Comparison of ENCODE assay signal across 8 cellular contexts in genomic region chr16:85555549-85556455, GRCh38. TPM values are rescaled to one million over a fixed set of nuclear protein-coding genes. Genes with fewer than 3 reads are reported as not detected.
DNase-seq lines count a peak whose midpoint lies in the region; ATAC-seq and TF ChIP-seq lines count a peak whose summit lies in the region.

No MANE protein-coding gene starts in this region.

- peaks cover 47% of the 10 kb centered on the region for H3K4me1 Mint-ChIP-seq in activated T-cell treated with anti-CD3 and anti-CD28 coated beads, Interleukin-2, amount 50 U/mL, for 4 hours (ENCODE audit: low read depth)

- H3K9ac ChIP-seq in rectal smooth muscle tissue (ENCODE audit: low read length), result peak overlapping the region; percentile 62

- H3K36me3 ChIP-seq in GM06990 (ENCODE audit: control insufficient read depth, insufficient read depth, low read length) (no peaks in the 10 kb centered on the region), rectal smooth muscle tissue (ENCODE audit: control insufficient read depth, insufficient read depth, low read length) (no peaks in the 10 kb centered on the region)

- ATAC-seq in activated T-cell treated with anti-CD3 and anti-CD28 coated beads, Interleukin-2, amount 50 U/mL, for 4 hours, result no peak
- ATAC-seq in Right ventricle myocardium superior (ENCODE audit: poor library complexity) (no peak), HG02571 (IDR thresholded peaks at IDR 0.05; ENCODE audit: unreplicated experiment) (no peak), GM18868 (IDR thresholded peaks at IDR 0.05; ENCODE audit: unreplicated experiment) (no peak)

- intact Hi-C loops in Right ventricle myocardium superior (cut with DNase I), result no loop called here

- no peaks in the 10 kb centered on the region for H3K27me3 ChIP-seq in GM06990 (replicated peaks; ENCODE audit: control insufficient read depth, insufficient read depth, low read length)
- H3K27me3 ChIP-seq in rectal smooth muscle tissue (ENCODE audit: control insufficient read depth, insufficient read depth, low read length), result no peaks in the 10 kb centered on the region

- DNase-seq in 8988T (peak; percentile 76), GM06990 (ENCODE audit: extremely low read depth, insufficient read length) (peak; percentile 64), NCI-H2196 (lab: John Stamatoyannopoulos, UW; ENCODE audit: unreplicated experiment) (peak; percentile 49), Right ventricle myocardium superior (peak; percentile 57)
- no peak for DNase-seq in activated T-cell treated with anti-CD3 and anti-CD28 coated beads, Interleukin-2, amount 50 U/mL, for 4 hours

- H3K4me3 ChIP-seq in GM06990 (replicated peaks; ENCODE audit: low read depth, low read length) (peak overlapping the region; percentile 83), rectal smooth muscle tissue (ENCODE audit: low read length) (peak overlapping the region; percentile 84)

- no peaks in the 10 kb centered on the region for H3K27me3 Mint-ChIP-seq in activated T-cell treated with anti-CD3 and anti-CD28 coated beads, Interleukin-2, amount 50 U/mL, for 4 hours (ENCODE audit: low read depth)

- peak overlapping the region; percentile 85 for H3K4me3 Mint-ChIP-seq in activated T-cell treated with anti-CD3 and anti-CD28 coated beads, Interleukin-2, amount 50 U/mL, for 4 hours

- peak overlapping the region; percentile 80 for H3K27ac ChIP-seq in rectal smooth muscle tissue (ENCODE audit: low read depth, low read length)

- H3K36me3 Mint-ChIP-seq in activated T-cell treated with anti-CD3 and anti-CD28 coated beads, Interleukin-2, amount 50 U/mL, for 4 hours (ENCODE audit: insufficient read depth), result no peaks in the 10 kb centered on the region

- H3K9me3 Mint-ChIP-seq in activated T-cell treated with anti-CD3 and anti-CD28 coated beads, Interleukin-2, amount 50 U/mL, for 4 hours, result no peaks in the 10 kb centered on the region

- no peak for TF ChIP-seq CTCF in GM06990 (IDR thresholded peaks at IDR 0.05; ENCODE audit: insufficient read depth, low read length, poor library complexity, severe bottlenecking)

- peaks cover 14% of the 10 kb centered on the region for H3K4me1 ChIP-seq in rectal smooth muscle tissue (ENCODE audit: control insufficient read depth, insufficient read depth, low read length)

RNA-seq across cellular contexts. Expression of gene GSE1, which starts 57.3 kb away (rescaled TPM):
- total RNA-seq in activated T-cell treated with anti-CD3 and anti-CD28 coated beads, Interleukin-2, amount 50 U/mL, for 4 hours, result 10 to 100 TPM; 15.5 to 15.6 (median 15.5) TPM
- 30.3 TPM for total RNA-seq in Right ventricle myocardium superior
